Comparison of ENCODE assay signal across 16 cellular contexts in the genomic region with DNA sequence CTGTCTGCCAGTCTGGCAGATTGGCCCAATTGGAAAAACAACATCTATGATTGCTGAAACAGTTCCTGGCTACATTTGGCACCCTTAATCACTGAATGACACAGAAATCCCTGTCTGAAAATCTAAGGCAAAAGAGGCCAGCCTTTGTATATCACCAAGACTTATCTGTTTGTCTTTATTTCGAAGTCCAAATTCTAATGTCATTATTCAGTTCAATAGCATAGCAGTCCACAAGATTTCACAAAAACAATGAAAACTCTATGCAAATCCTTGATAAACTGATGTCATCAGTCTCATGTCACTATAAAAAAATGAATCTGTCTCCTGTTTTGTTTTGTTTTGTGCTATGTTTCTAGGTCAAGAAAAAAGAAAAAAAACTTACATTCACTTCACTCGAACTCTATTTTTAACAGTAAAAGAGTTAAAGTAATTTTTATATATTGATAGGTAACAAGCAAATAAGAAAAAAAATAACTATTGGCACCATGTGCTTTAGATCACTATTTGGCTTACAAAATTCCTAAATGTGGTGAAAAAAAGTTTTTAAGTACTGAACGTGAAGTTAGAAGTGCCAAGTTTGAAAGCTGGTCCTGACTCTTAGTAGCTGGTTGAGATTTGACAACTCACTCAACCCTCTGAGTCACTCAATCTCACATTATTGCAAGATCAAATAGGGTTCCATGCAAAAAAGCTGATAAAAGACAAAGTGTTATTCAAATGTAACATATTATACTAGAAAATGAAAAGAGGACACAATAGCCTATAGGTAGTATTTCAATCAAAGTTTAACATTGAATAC.
A peak's percentile ranks its signal among the peaks of the same experiment; 100 is the strongest.
DNase-seq lines count a peak whose midpoint lies in the region; ATAC-seq, FAIRE-seq and TF ChIP-seq lines count a peak whose summit lies in the region.
"Had no signal": no experiment of that assay in that cellular context is flagged by ENCODE, and none has a peak within 500 bp of the region (broad histone marks: within the 10 kb centered on the region; RNA-seq: fewer than 3 reads in every experiment).

No MANE protein-coding gene starts in this region.

- no peak overlapping the region for H3K4me3 ChIP-seq in AG09309 (ENCODE audit: control insufficient read depth, low read depth, low read length)
- no peak overlapping the region for H3K4me3 ChIP-seq in cardiac fibroblast (replicated peaks in 1 of 2; ENCODE audit: low read depth in 2 of 2, low read length in 2 of 2)
- no peak overlapping the region for H3K4me3 ChIP-seq in HepG2 (replicated peaks in 1 of 3; ENCODE audit: insufficient read depth in 1 of 3, low read depth in 2 of 3, low read length in 3 of 3)

- peaks cover 24% of the 10 kb centered on the region for H3K27me3 Mint-ChIP-seq in activated CD4-positive, alpha-beta T cell treated with anti-CD3 and anti-CD28 coated beads, Interleukin-2, amount 10 ng/mL, durations not matched to agents 24 days and 14 days
- no peaks in the 10 kb centered on the region for H3K27me3 Mint-ChIP-seq in progenitor cell of endocrine pancreas

- peak; percentile 43; the same call in 2 of the 3 replicates for ATAC-seq in HepG2
- ATAC-seq: activated T-cell treated with anti-CD3 and anti-CD28 coated beads, Interleukin-2, amount 50 U/mL, for 72 hours had no signal

- in situ Hi-C loops in HepG2 (cut with HindIII; ENCODE audit: extremely low pct_ligation_motif_present, low pct_unique_long_range_greater_than_20kb), result no loop called here

- no peak for TF ChIP-seq POLR2A in HepG2 (IDR thresholded peaks at IDR 0.05; ENCODE audit: insufficient read depth in 1 of 2, low read depth in 2 of 2, low read length in 2 of 2)

- CTCF ChIA-PET in HepG2 (lab: Yijun Ruan, JAX; ENCODE audit: low intra/inter-chr PET ratio, low total read pairs), result no interaction called here

- 0 out of 4 replicates have a peak, but pooled peaks of 1 of the 2 experiments have one; percentile 21 for TF ChIP-seq EP300 in HepG2 (IDR thresholded peaks at IDR 0.05; ENCODE audit: low read depth in 2 of 2, low read length in 2 of 2)
- no peak for TF ChIP-seq EP300 in HepG2 (CRISPR knock-in tag; IDR thresholded peaks at IDR 0.05; ENCODE audit: borderline replicate concordance)

- no peak overlapping the region for H3K9ac ChIP-seq in HepG2 (ENCODE audit: insufficient read depth, low read depth, low read length)

- BruUV-seq in HepG2 (replicated peaks; lab: Mats Ljungman, UMichigan), result no TSS peak

- no peak for FAIRE-seq in HepG2 (lab: Jason Lieb, UNC)
- FAIRE-seq: keratinocyte had no signal

- no peaks in the 10 kb centered on the region for H4K20me1 ChIP-seq in HepG2 (ENCODE audit: insufficient read depth, low read length)

- DNase-seq in AG09309 (ENCODE audit: low read depth) (peak; percentile 62), LHCN-M2 (ENCODE audit: low read depth) (peak; percentile 73), cardiac fibroblast (ENCODE audit: low read depth in 2 of 2) (peak; percentile 55 to 91), HepG2 (ENCODE audit: low spot score) (peak; percentile 60), GM10266 (ENCODE audit: extremely low spot score) (no peak), NCI-H2196 (lab: John Stamatoyannopoulos, UW; ENCODE audit: unreplicated experiment) (no peak), progenitor cell of endocrine pancreas (ENCODE audit: low spot score, unreplicated experiment) (no peak)
- DNase-seq in activated CD4-positive, alpha-beta T cell treated with anti-CD3 and anti-CD28 coated beads, Interleukin-2, amount 10 ng/mL, durations not matched to agents 24 days and 14 days, result no peak
- DNase-seq: activated CD4-positive, alpha-beta T cell treated with anti-CD3 and anti-CD28 coated beads, Interleukin-2, amount 50 U/mL, for 48 hours; activated T-cell treated with anti-CD3 and anti-CD28 coated beads, Interleukin-2, amount 50 U/mL, for 72 hours; Caco-2; NCI-H69; retina; SW 1271 had no signal

- no peak for TF ChIP-seq CTCF in AG09309 (IDR thresholded peaks at IDR 0.05; ENCODE audit: control insufficient read depth, insufficient read depth, low read depth, low read length, missing control alignments)
- no peak for TF ChIP-seq CTCF in cardiac fibroblast (IDR thresholded peaks at IDR 0.05; ENCODE audit: low read depth, low read length)
- no peak for TF ChIP-seq CTCF in HepG2 (CRISPR knock-in tag; IDR thresholded peaks at IDR 0.05)
- TF ChIP-seq CTCF in GM10266 (IDR thresholded peaks at IDR 0.05; ENCODE audit: control insufficient read depth, insufficient read depth, low read depth, missing control alignments), result no peak
- TF ChIP-seq CTCF in progenitor cell of endocrine pancreas (IDR thresholded peaks at IDR 0.05; ENCODE audit: unreplicated experiment), result no peak

- no peak overlapping the region for H2AFZ ChIP-seq in HepG2 (ENCODE audit: low read length)

- H3K4me2 ChIP-seq in HepG2 (ENCODE audit: low read depth, low read length), result no peak overlapping the region

- peaks cover 39% of the 10 kb centered on the region for H3K4me1 ChIP-seq in HepG2 (ENCODE audit: insufficient read depth, low read length)
- H3K4me1 ChIP-seq: Caco-2 had no signal

- POLR2A ChIA-PET in HepG2 (lab: Yijun Ruan, JAX), result no interaction called here

- H3K9me3 ChIP-seq in HepG2 (ENCODE audit: low read length), result no peaks in the 10 kb centered on the region
- H3K9me3 ChIP-seq: Caco-2 had no signal

- H3K27ac Mint-ChIP-seq in activated CD4-positive, alpha-beta T cell treated with anti-CD3 and anti-CD28 coated beads, Interleukin-2, amount 10 ng/mL, durations not matched to agents 24 days and 14 days, result no peak overlapping the region
- H3K27ac Mint-ChIP-seq in progenitor cell of endocrine pancreas, result no peak overlapping the region
- H3K27ac Mint-ChIP-seq: activated T-cell treated with anti-CD3 and anti-CD28 coated beads, Interleukin-2, amount 50 U/mL, for 72 hours had no signal

- H3K27ac ChIP-seq in HepG2 (ENCODE audit: extremely low read length, insufficient read depth, low read length), result no peak overlapping the region
- H3K27ac ChIP-seq: epithelial cell of prostate had no signal

- no peak overlapping the region for H3K4me3 Mint-ChIP-seq in activated CD4-positive, alpha-beta T cell treated with anti-CD3 and anti-CD28 coated beads, Interleukin-2, amount 10 ng/mL, durations not matched to agents 24 days and 14 days
- H3K4me3 Mint-ChIP-seq in progenitor cell of endocrine pancreas (ENCODE audit: low read depth), result no peak overlapping the region
- H3K4me3 Mint-ChIP-seq: activated T-cell treated with anti-CD3 and anti-CD28 coated beads, Interleukin-2, amount 50 U/mL, for 72 hours had no signal

- intact Hi-C loops in HepG2 (cut with micrococcal nuclease; ENCODE audit: unreplicated experiment), result no loop called here
- intact Hi-C loops in activated CD4-positive, alpha-beta T cell treated with anti-CD3 and anti-CD28 coated beads, Interleukin-2, amount 10 ng/mL, durations not matched to agents 24 days and 14 days (cut with micrococcal nuclease), result no loop called here

- no peak for TF ChIP-seq RAD21 in HepG2 (CRISPR knock-in tag; IDR thresholded peaks at IDR 0.05)

- WGBS in HepG2 (ENCODE audit: low lambda C conversion rate), result 70% methylated on average over 3 of the region's 3 CpGs

- no peaks in the 10 kb centered on the region for H3K27me3 ChIP-seq in HepG2 (ENCODE audit: control insufficient read depth in 1 of 2, insufficient read depth in 2 of 2, low read length in 2 of 2)

- H3K4me1 Mint-ChIP-seq in activated CD4-positive, alpha-beta T cell treated with anti-CD3 and anti-CD28 coated beads, Interleukin-2, amount 10 ng/mL, durations not matched to agents 24 days and 14 days, result no peaks in the 10 kb centered on the region
- H3K4me1 Mint-ChIP-seq in progenitor cell of endocrine pancreas (ENCODE audit: low read depth), result peaks cover 6% of the 10 kb centered on the region

- H3K36me3 ChIP-seq in HepG2 (replicated peaks in 1 of 2; ENCODE audit: control insufficient read depth in 1 of 2, insufficient read depth in 2 of 2, low read length in 2 of 2), result no peaks in the 10 kb centered on the region

- no peaks in the 10 kb centered on the region for H3K79me2 ChIP-seq in HepG2 (ENCODE audit: insufficient read depth, low read length)

- H3K36me3 Mint-ChIP-seq in activated CD4-positive, alpha-beta T cell treated with anti-CD3 and anti-CD28 coated beads, Interleukin-2, amount 10 ng/mL, durations not matched to agents 24 days and 14 days (ENCODE audit: low read depth), result no peaks in the 10 kb centered on the region
- no peaks in the 10 kb centered on the region for H3K36me3 Mint-ChIP-seq in progenitor cell of endocrine pancreas (ENCODE audit: insufficient read depth)

- no peaks in the 10 kb centered on the region for H3K9me3 Mint-ChIP-seq in activated CD4-positive, alpha-beta T cell treated with anti-CD3 and anti-CD28 coated beads, Interleukin-2, amount 10 ng/mL, durations not matched to agents 24 days and 14 days
- no peaks in the 10 kb centered on the region for H3K9me3 Mint-ChIP-seq in progenitor cell of endocrine pancreas (ENCODE audit: low read depth)

TF ChIP-seq in HepG2, 621 proteins besides CTCF, POLR2A, EP300 and RAD21:
- no peak for TF ChIP-seq SAFB2 (CRISPR knock-in tag; IDR thresholded peaks at IDR 0.05; ENCODE audit: borderline replicate concordance, low read depth)
- TF ChIP-seq CREB1 (IDR thresholded peaks at IDR 0.05), result no peak
- TF ChIP-seq CREB1 (CRISPR knock-in tag; IDR thresholded peaks at IDR 0.05), result peak; percentile 32; the same call in 1 of the 2 replicates
- no peak for TF ChIP-seq MEF2D (CRISPR knock-in tag; IDR thresholded peaks at IDR 0.05)
- TF ChIP-seq, protein P1, sequence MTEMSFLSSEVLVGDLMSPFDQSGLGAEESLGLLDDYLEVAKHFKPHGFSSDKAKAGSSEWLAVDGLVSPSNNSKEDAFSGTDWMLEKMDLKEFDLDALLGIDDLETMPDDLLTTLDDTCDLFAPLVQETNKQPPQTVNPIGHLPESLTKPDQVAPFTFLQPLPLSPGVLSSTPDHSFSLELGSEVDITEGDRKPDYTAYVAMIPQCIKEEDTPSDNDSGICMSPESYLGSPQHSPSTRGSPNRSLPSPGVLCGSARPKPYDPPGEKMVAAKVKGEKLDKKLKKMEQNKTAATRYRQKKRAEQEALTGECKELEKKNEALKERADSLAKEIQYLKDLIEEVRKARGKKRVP (CRISPR knock-in tag; IDR thresholded peaks at IDR 0.05), result no peak

Comparison
In these comparisons a context has a peak if more than half of its experiments do, and no peak if none do; other contexts are left out.
1. DNase-seq: peak in AG09309 (single experiment), LHCN-M2 (single experiment), cardiac fibroblast (2 of 2) and HepG2 (single experiment); none in GM10266 (single experiment), NCI-H2196 (single experiment), activated CD4-positive, alpha-beta T cell treated with anti-CD3 and anti-CD28 coated beads, Interleukin-2, amount 10 ng/mL, durations not matched to agents 24 days and 14 days (single experiment) and progenitor cell of endocrine pancreas (single experiment).